Comparison of ENCODE assay signal across 1 cellular context in the genomic region with DNA sequence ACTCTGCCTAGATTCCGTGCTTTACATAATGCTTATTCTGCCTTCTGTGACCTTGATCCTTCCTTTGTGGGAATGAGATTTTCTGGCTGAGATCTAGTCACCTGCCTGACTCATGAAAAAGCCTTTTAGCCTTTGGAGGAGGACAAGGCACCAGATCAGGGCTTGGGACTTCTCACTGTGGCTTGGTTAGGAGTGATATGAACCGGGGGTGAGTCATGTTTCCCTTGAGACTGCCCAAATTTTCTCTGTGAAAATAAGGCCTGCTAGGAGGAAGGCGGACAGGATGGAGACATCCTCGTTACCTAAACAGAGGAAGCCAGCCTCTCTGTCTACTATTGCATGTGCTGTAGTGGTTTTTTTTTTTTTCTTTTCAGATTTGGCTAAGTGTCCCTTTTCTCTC.
TF ChIP-seq lines count a peak whose summit lies in the region.

No MANE protein-coding gene starts in this region.

TF ChIP-seq in SK-N-SH treated with all-trans-retinoic acid at 6 μM for 48 hours, 23 proteins besides CTCF, POLR2A, EP300 and RAD21 (continued from another document):
- TF ChIP-seq, protein P1, sequence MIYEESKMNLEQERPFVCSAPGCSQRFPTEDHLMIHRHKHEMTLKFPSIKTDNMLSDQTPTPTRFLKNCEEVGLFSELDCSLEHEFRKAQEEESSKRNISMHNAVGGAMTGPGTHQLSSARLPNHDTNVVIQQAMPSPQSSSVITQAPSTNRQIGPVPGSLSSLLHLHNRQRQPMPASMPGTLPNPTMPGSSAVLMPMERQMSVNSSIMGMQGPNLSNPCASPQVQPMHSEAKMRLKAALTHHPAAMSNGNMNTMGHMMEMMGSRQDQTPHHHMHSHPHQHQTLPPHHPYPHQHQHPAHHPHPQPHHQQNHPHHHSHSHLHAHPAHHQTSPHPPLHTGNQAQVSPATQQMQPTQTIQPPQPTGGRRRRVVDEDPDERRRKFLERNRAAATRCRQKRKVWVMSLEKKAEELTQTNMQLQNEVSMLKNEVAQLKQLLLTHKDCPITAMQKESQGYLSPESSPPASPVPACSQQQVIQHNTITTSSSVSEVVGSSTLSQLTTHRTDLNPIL (CRISPR knock-in tag; IDR thresholded peaks at IDR 0.05; ENCODE audit: low read depth), result no peak
- no peak for TF ChIP-seq ZFP30 (CRISPR knock-in tag; IDR thresholded peaks at IDR 0.05)
- no peak for TF ChIP-seq TOX (CRISPR knock-in tag; IDR thresholded peaks at IDR 0.05; ENCODE audit: borderline replicate concordance)
- TF ChIP-seq ZC3H10 (CRISPR knock-in tag; IDR thresholded peaks at IDR 0.05), result no peak
- TF ChIP-seq CSDC2 (CRISPR knock-in tag; IDR thresholded peaks at IDR 0.05), result no peak
- TF ChIP-seq ZNF70 (CRISPR knock-in tag; IDR thresholded peaks at IDR 0.05), result no peak
